In the genomic region with DNA sequence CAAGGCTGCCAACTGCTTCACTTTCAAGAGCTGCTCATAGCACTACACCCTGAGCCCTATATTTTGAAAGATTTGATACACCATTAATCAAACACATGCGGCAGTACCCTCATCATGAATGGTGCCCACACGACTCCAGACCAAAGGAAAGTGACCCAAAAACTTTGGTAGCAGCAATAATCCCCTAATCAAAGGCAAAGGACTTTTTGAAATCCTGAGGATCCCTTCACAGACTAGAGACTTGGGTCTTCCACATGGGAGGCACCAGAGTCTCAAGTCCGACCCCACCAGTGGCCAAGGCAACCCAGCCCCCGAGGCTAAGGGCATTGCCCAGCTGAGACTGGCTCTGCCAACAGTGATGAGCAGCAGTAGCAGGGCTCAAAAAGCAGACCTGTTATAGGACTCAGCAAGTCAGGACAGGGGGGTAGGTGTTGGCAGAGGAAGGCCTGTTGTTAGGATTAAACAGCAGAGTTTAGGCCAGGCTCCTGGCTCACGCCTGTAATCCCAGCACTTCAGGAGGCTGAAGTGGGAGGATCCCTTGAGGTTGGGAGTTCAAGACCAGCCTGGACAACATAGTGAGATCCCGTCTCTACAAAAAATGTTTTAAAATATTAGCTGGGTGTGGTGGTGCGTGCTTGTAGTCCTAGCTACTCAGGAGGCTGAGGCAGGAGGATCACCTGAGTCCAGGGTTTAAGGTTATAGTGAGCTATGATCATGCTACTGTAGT, we compare ENCODE assay signal across 9 cellular contexts. TPM values are rescaled to one million over a fixed set of nuclear protein-coding genes. Genes with fewer than 3 reads are reported as not detected.
DNase-seq lines count a peak whose midpoint lies in the region; ATAC-seq and TF ChIP-seq lines count a peak whose summit lies in the region.
"Had no signal": no experiment of that assay in that cellular context is flagged by ENCODE, and none has a peak within 500 bp of the region (broad histone marks: within the 10 kb centered on the region; RNA-seq: fewer than 3 reads in every experiment).

No MANE protein-coding gene starts in this region.

- H3K4me1 Mint-ChIP-seq in stimulated activated memory B cell treated with anti-CD40 and anti-IgM and Interleukin-4, amounts not matched to agents 10 μg/mL and 1 μg/mL and 100 μg/mL, for 72 hours = peaks cover 82% of the 10 kb centered on the region

- H3K36me3 ChIP-seq in SU-DHL-6 (ENCODE audit: low read length) = peaks cover 4% of the 10 kb centered on the region; the same call in 1 of the 2 replicates

- peak overlapping the region; percentile 24 for H3K4me2 ChIP-seq in SU-DHL-6 (ENCODE audit: low read depth, low read length, poor library complexity, severe bottlenecking)

- H3K27ac ChIP-seq in SU-DHL-6 (ENCODE audit: low read depth, low read length) = no peak overlapping the region

- no peak overlapping the region for H2AFZ ChIP-seq in SU-DHL-6 (ENCODE audit: low read depth, low read length, severe bottlenecking)

- no peak for DNase-seq in GM12865 (ENCODE audit: low read depth)
- DNase-seq in fibroblast of villous mesenchyme (ENCODE audit: low read depth) = no peak
- DNase-seq in Kasumi-1 (lab: John Stamatoyannopoulos, UW) = no peak
- DNase-seq: glutamatergic neuron, nucleus accumbens had no signal

- no peaks in the 10 kb centered on the region for H3K9me3 ChIP-seq in SU-DHL-6 (ENCODE audit: insufficient read depth, low read length)

- TF ChIP-seq CTCF in GM12865 (IDR thresholded peaks at IDR 0.05; ENCODE audit: insufficient read depth, low read depth, low read length, missing control alignments) (no peak), SU-DHL-6 (IDR thresholded peaks at IDR 0.05; ENCODE audit: insufficient read depth, low read length, poor library complexity, severe bottlenecking) (no peak), fibroblast of villous mesenchyme (IDR thresholded peaks at IDR 0.05; ENCODE audit: insufficient read depth, low read depth, low read length) (no peak)

- H3K4me3 Mint-ChIP-seq in stimulated activated memory B cell treated with anti-CD40 and anti-IgM and Interleukin-4, amounts not matched to agents 10 μg/mL and 1 μg/mL and 100 μg/mL, for 72 hours = peak overlapping the region; percentile 15

- no peaks in the 10 kb centered on the region for H4K20me1 ChIP-seq in SU-DHL-6 (ENCODE audit: low read depth, low read length)

- H3F3A ChIP-seq in SU-DHL-6 (ENCODE audit: insufficient read depth) = peaks cover 27% of the 10 kb centered on the region

- H3K27me3 ChIP-seq in SU-DHL-6 (ENCODE audit: low read length) = no peaks in the 10 kb centered on the region

- H3K36me3 Mint-ChIP-seq in stimulated activated memory B cell treated with anti-CD40 and anti-IgM and Interleukin-4, amounts not matched to agents 10 μg/mL and 1 μg/mL and 100 μg/mL, for 72 hours = peaks cover 20% of the 10 kb centered on the region

- peak overlapping the region; percentile 86 for H3K27ac Mint-ChIP-seq in stimulated activated memory B cell treated with anti-CD40 and anti-IgM and Interleukin-4, amounts not matched to agents 10 μg/mL and 1 μg/mL and 100 μg/mL, for 72 hours

- H3K27me3 Mint-ChIP-seq in stimulated activated memory B cell treated with anti-CD40 and anti-IgM and Interleukin-4, amounts not matched to agents 10 μg/mL and 1 μg/mL and 100 μg/mL, for 72 hours = no peaks in the 10 kb centered on the region

- H3K9ac ChIP-seq in SU-DHL-6 (ENCODE audit: low read length) = no peak overlapping the region

- H3K9me2 ChIP-seq in SU-DHL-6 (replicated peaks; ENCODE audit: insufficient read depth, low read length) = no peaks in the 10 kb centered on the region

- H3K79me2 ChIP-seq in SU-DHL-6 (ENCODE audit: insufficient read depth, low read length) = peaks cover 40% of the 10 kb centered on the region

- no peaks in the 10 kb centered on the region for H3K9me3 Mint-ChIP-seq in stimulated activated memory B cell treated with anti-CD40 and anti-IgM and Interleukin-4, amounts not matched to agents 10 μg/mL and 1 μg/mL and 100 μg/mL, for 72 hours

- ATAC-seq in stimulated activated memory B cell treated with anti-CD40 and anti-IgM and Interleukin-4, amounts not matched to agents 10 μg/mL and 1 μg/mL and 100 μg/mL, for 72 hours = no peak
- ATAC-seq in HG02571 (IDR thresholded peaks at IDR 0.05; ENCODE audit: unreplicated experiment) (no peak), GM19455 (IDR thresholded peaks at IDR 0.05; ENCODE audit: unreplicated experiment) (no peak)

- H3K4me3 ChIP-seq in GM12865 (ENCODE audit: low read depth, low read length) = peak overlapping the region; percentile 80
- H3K4me3 ChIP-seq in SU-DHL-6 (ENCODE audit: insufficient read depth, low read length, poor library complexity, severe bottlenecking) = no peak overlapping the region
- H3K4me3 ChIP-seq in fibroblast of villous mesenchyme (ENCODE audit: low read depth, low read length) = peak overlapping the region; percentile 16

RNA-seq across cellular contexts. Expression of a gene that starts 3.2 kb away (rescaled TPM):
- 21.9 and 28.9 TPM in 2 replicates for total RNA-seq in fibroblast of villous mesenchyme

RNA-seq across cellular contexts. Expression of a gene that starts 50.2 kb away (rescaled TPM):
- 10.6 and 17.7 TPM in 2 replicates for total RNA-seq in fibroblast of villous mesenchyme
